In genomic region chr17:10875411-10875810, GRCh38 we compare ENCODE assay signal across 1 cellular context.
TF ChIP-seq lines count a peak whose summit lies in the region.

No MANE protein-coding gene starts in this region.

TF ChIP-seq in HCT116, 20 proteins besides CTCF, POLR2A, EP300 and RAD21 (continued from another document):
- TF ChIP-seq REST (IDR thresholded peaks at IDR 0.05; ENCODE audit: low read depth) (peak; percentile 68), ZNF274 (IDR thresholded peaks at IDR 0.05; ENCODE audit: low read depth, low read length) (no peak), CBX3 (IDR thresholded peaks at IDR 0.05; ENCODE audit: low read depth) (no peak)
TF ChIP-seq in HCT116: peak in this region for 1.
